ENCODE assay signal across 18 cellular contexts in genomic region chr9:14870086-14870485, GRCh38. TPM values are rescaled to one million over a fixed set of nuclear protein-coding genes. Genes with fewer than 3 reads are reported as not detected.
"Had no signal": no experiment of that assay in that cellular context is flagged by ENCODE, and none has a peak within 500 bp of the region (broad histone marks: within the 10 kb centered on the region; RNA-seq: fewer than 3 reads in every experiment).

No MANE protein-coding gene starts in this region.

- H3K36me3 ChIP-seq: esophagus squamous epithelium, gastroesophageal sphincter, left ventricle myocardium inferior, lower lobe of right lung, sigmoid colon had no signal

- H3K4me3 ChIP-seq: esophagus squamous epithelium, gastroesophageal sphincter, left ventricle myocardium inferior, lower lobe of right lung, sigmoid colon, skin epidermis had no signal

- H3K27me3 ChIP-seq: esophagus squamous epithelium, gastroesophageal sphincter, sigmoid colon had no signal

- H3K27ac ChIP-seq: esophagus squamous epithelium, gastroesophageal sphincter, left ventricle myocardium inferior, lower lobe of right lung, skin epidermis had no signal

- ATAC-seq: effector memory CD8-positive, alpha-beta T cell; gastroesophageal sphincter; lower lobe of right lung; natural killer cell treated with Interleukin-12 subunit alpha and Interleukin-12 subunit beta and Interleukin-15 and Interleukin-18, amount 100 ng/mL, for 72 hours had no signal

- H3K9me3 ChIP-seq: esophagus squamous epithelium, gastroesophageal sphincter, lower lobe of right lung, sigmoid colon had no signal

- H3K4me1 ChIP-seq: esophagus squamous epithelium, gastroesophageal sphincter, left ventricle myocardium inferior, lower lobe of right lung had no signal

- DNase-seq: effector memory CD8-positive, alpha-beta T cell; esophagus squamous epithelium; foreskin fibroblast; glutamatergic neuron; islet precursor cell; left ventricle myocardium inferior; lower lobe of right lung; midbrain; posterior cingulate gyrus; sigmoid colon; stimulated activated CD4-positive, alpha-beta T cell treated with anti-CD3 and anti-CD28 coated beads, Interleukin-12 subunit alpha, Interleukin-12 subunit beta, amount 100 ng/mL, for 4 hours; stimulated activated naive CD4-positive, alpha-beta T cell treated with Interleukin-2 at 50 U/mL for 16 hours; trophoblast cell had no signal

- FAIRE-seq: colon, urothelium cell line had no signal

RNA-seq across cellular contexts. Expression of gene FREM1, which starts 40.1 kb away (rescaled TPM):
- total RNA-seq: natural killer cell treated with Interleukin-12 subunit alpha and Interleukin-12 subunit beta and Interleukin-15 and Interleukin-18, amount 100 ng/mL, for 72 hours had no signal
